Comparison of ENCODE assay signal across 1 cellular context in genomic region chrX:71367396-71367795, GRCh38.
TF ChIP-seq lines count a peak whose summit lies in the region.

No MANE protein-coding gene starts in this region.

TF ChIP-seq in GM23338, 12 proteins besides CTCF, POLR2A, EP300 and RAD21 (continued from another document):
- TF ChIP-seq ZNF462 (CRISPR knock-in tag; IDR thresholded peaks at IDR 0.05) = no peak
- TF ChIP-seq JUNB (IDR thresholded peaks at IDR 0.05; ENCODE audit: unreplicated experiment) = no peak
- TF ChIP-seq CREB1 (CRISPR knock-in tag; IDR thresholded peaks at IDR 0.05; ENCODE audit: low read depth) = no peak
